ENCODE assay signal across 11 cellular contexts in genomic region chr10:95785317-95785716, GRCh38. TPM values are rescaled to one million over a fixed set of nuclear protein-coding genes. Genes with fewer than 3 reads are reported as not detected.
DNase-seq lines count a peak whose midpoint lies in the region; ATAC-seq and TF ChIP-seq lines count a peak whose summit lies in the region.
"Had no signal": no experiment of that assay in that cellular context is flagged by ENCODE, and none has a peak within 500 bp of the region (broad histone marks: within the 10 kb centered on the region; RNA-seq: fewer than 3 reads in every experiment).

No MANE protein-coding gene starts in this region.

- no peak overlapping the region for H2AFZ ChIP-seq in GM23338

- H3K27ac Mint-ChIP-seq in activated T-helper 1 cell treated with anti-CD3 and anti-CD28 coated beads, Interleukin-12 subunit alpha, Interleukin-12 subunit beta, Interleukin-2, Interleukin-4 antibody, amounts not matched to agents 30 ng/mL and 10 ng/mL and 1 ng/mL, durations not matched to agents 14 hours and 24 hours and 36 hours, result peak overlapping the region; percentile 79
- no peak overlapping the region for H3K27ac Mint-ChIP-seq in GM23338

- H3K4me2 ChIP-seq in GM23338, result no peak overlapping the region

- no peaks in the 10 kb centered on the region for H3K9me3 ChIP-seq in adrenal gland (replicated peaks in 1 of 3)

- TF ChIP-seq CTCF in GM23338 (conservative IDR thresholded peaks at IDR 0.05; ENCODE audit: low read depth in 2 of 2) (no peak), GM10248 (IDR thresholded peaks at IDR 0.05; ENCODE audit: control extremely low read depth, extremely low read depth, low read depth, missing control alignments) (no peak), adrenal gland (IDR thresholded peaks at IDR 0.05) (no peak)

- H3K4me3 ChIP-seq in GM23338 (no peak overlapping the region), adrenal gland (no peak overlapping the region)

- TF ChIP-seq POLR2A in GM15510 (IDR thresholded peaks at IDR 0.05; ENCODE audit: borderline replicate concordance, extremely low read depth, insufficient read length) (peak; percentile 6), adrenal gland (IDR thresholded peaks at IDR 0.05) (no peak)

- intact Hi-C loops in activated T-helper 1 cell treated with anti-CD3 and anti-CD28 coated beads, Interleukin-12 subunit alpha, Interleukin-12 subunit beta, Interleukin-2, Interleukin-4 antibody, amounts not matched to agents 30 ng/mL and 10 ng/mL and 1 ng/mL, durations not matched to agents 14 hours and 24 hours and 36 hours (cut with micrococcal nuclease), result no loop called here
- intact Hi-C loops in adrenal gland (cut with DNase I), result no loop called here

- H3K4me1 ChIP-seq in GM23338 (ENCODE audit: insufficient read depth), result no peaks in the 10 kb centered on the region; the same call in 1 of the 2 replicates
- peaks cover 0 to 12% of the 10 kb centered on the region in 2 donors for H3K4me1 ChIP-seq in adrenal gland (replicated peaks in 1 of 2)

- POLR2A ChIA-PET in GM10248 (lab: Yijun Ruan, JAX), result interaction anchor here (1.3 to 5.9 kb wide), 4 partner anchors 25 to 53 kb away, joined by 6 to 47 read pairs (median 12); partner anchors contain the start of gene ENTPD1

- peaks cover 12% of the 10 kb centered on the region for H3K36me3 Mint-ChIP-seq in activated T-helper 1 cell treated with anti-CD3 and anti-CD28 coated beads, Interleukin-12 subunit alpha, Interleukin-12 subunit beta, Interleukin-2, Interleukin-4 antibody, amounts not matched to agents 30 ng/mL and 10 ng/mL and 1 ng/mL, durations not matched to agents 14 hours and 24 hours and 36 hours (ENCODE audit: low read depth)
- no peaks in the 10 kb centered on the region for H3K36me3 Mint-ChIP-seq in GM23338 (ENCODE audit: low read depth)

- no peak for DNase-seq in activated T-helper 1 cell treated with anti-CD3 and anti-CD28 coated beads, Interleukin-12 subunit alpha, Interleukin-12 subunit beta, Interleukin-2, Interleukin-4 antibody, amounts not matched to agents 30 ng/mL and 10 ng/mL and 1 ng/mL, durations not matched to agents 14 hours and 24 hours and 36 hours (ENCODE audit: low spot score)
- DNase-seq in GM23338 (ENCODE audit: low spot score), result no peak
- no peak for DNase-seq in GM10248 (ENCODE audit: extremely low spot score)
- no peak for DNase-seq in dedifferentiated amniotic fluid mesenchymal stem cell (ENCODE audit: extremely low spot score)
- DNase-seq in adrenal gland, result no peak
- DNase-seq: anterior cingulate cortex; NCI-H524 treated with DMSO at 0.1 percent for 48 hours; stimulated activated naive CD4-positive, alpha-beta T cell had no signal

- H3K4me1 Mint-ChIP-seq in activated T-helper 1 cell treated with anti-CD3 and anti-CD28 coated beads, Interleukin-12 subunit alpha, Interleukin-12 subunit beta, Interleukin-2, Interleukin-4 antibody, amounts not matched to agents 30 ng/mL and 10 ng/mL and 1 ng/mL, durations not matched to agents 14 hours and 24 hours and 36 hours (ENCODE audit: low read depth), result peaks cover 82% of the 10 kb centered on the region
- H3K4me1 Mint-ChIP-seq in GM23338, result no peaks in the 10 kb centered on the region

- H3F3A ChIP-seq in GM23338 (replicated peaks; ENCODE audit: low read depth), result no peaks in the 10 kb centered on the region

- peak overlapping the region; percentile 13 for H3K4me3 Mint-ChIP-seq in activated T-helper 1 cell treated with anti-CD3 and anti-CD28 coated beads, Interleukin-12 subunit alpha, Interleukin-12 subunit beta, Interleukin-2, Interleukin-4 antibody, amounts not matched to agents 30 ng/mL and 10 ng/mL and 1 ng/mL, durations not matched to agents 14 hours and 24 hours and 36 hours
- no peak overlapping the region for H3K4me3 Mint-ChIP-seq in GM23338

- WGBS in adrenal gland, 4 donors, result 81 to 94% (median 90%) methylated on average over 1 of the region's 1 CpG

- H3K36me3 ChIP-seq in GM23338 (ENCODE audit: insufficient read depth), result no peaks in the 10 kb centered on the region
- no peaks in the 10 kb centered on the region for H3K36me3 ChIP-seq in adrenal gland (replicated peaks in 1 of 2)

- H3K9me2 ChIP-seq in GM23338 (ENCODE audit: insufficient read depth), result no peaks in the 10 kb centered on the region

- no peaks in the 10 kb centered on the region for H4K20me1 ChIP-seq in GM23338 (replicated peaks; ENCODE audit: insufficient read depth)

- H3K27ac ChIP-seq in GM23338 (ENCODE audit: low read depth) (no peak overlapping the region), adrenal gland (no peak overlapping the region)

- ATAC-seq in GM19455 (IDR thresholded peaks at IDR 0.05; ENCODE audit: unreplicated experiment), result peak; percentile 45
- ATAC-seq in HG02943 (IDR thresholded peaks at IDR 0.05; ENCODE audit: low read depth, unreplicated experiment), result peak; percentile 41
- ATAC-seq in GM23338, result no peak

- H3K79me2 ChIP-seq in GM23338 (replicated peaks; ENCODE audit: insufficient read depth), result no peaks in the 10 kb centered on the region

- H3K9me3 Mint-ChIP-seq in activated T-helper 1 cell treated with anti-CD3 and anti-CD28 coated beads, Interleukin-12 subunit alpha, Interleukin-12 subunit beta, Interleukin-2, Interleukin-4 antibody, amounts not matched to agents 30 ng/mL and 10 ng/mL and 1 ng/mL, durations not matched to agents 14 hours and 24 hours and 36 hours, result peaks cover 3% of the 10 kb centered on the region
- no peaks in the 10 kb centered on the region for H3K9me3 Mint-ChIP-seq in GM23338

- H3K27me3 Mint-ChIP-seq in activated T-helper 1 cell treated with anti-CD3 and anti-CD28 coated beads, Interleukin-12 subunit alpha, Interleukin-12 subunit beta, Interleukin-2, Interleukin-4 antibody, amounts not matched to agents 30 ng/mL and 10 ng/mL and 1 ng/mL, durations not matched to agents 14 hours and 24 hours and 36 hours (ENCODE audit: insufficient read depth), result no peaks in the 10 kb centered on the region
- H3K27me3 Mint-ChIP-seq in GM23338 (ENCODE audit: insufficient read depth, low read depth, poor library complexity), result no peaks in the 10 kb centered on the region

- CTCF ChIA-PET in GM10248 (lab: Yijun Ruan, JAX), result interaction anchor here (1.1 to 6.2 kb wide), 15 partner anchors 11 to 91 kb away, joined by 3 to 82 read pairs (median 5); partner anchors contain the start of genes ENTPD1 and TCTN3

- no peaks in the 10 kb centered on the region for H3K27me3 ChIP-seq in GM23338 (ENCODE audit: insufficient read depth)
- no peaks in the 10 kb centered on the region for H3K27me3 ChIP-seq in adrenal gland

TF ChIP-seq in GM23338, 12 proteins besides CTCF, POLR2A, EP300 and RAD21:
- TF ChIP-seq CREB1 (CRISPR knock-in tag; IDR thresholded peaks at IDR 0.05; ENCODE audit: low read depth) (no peak), STAT1 (IDR thresholded peaks at IDR 0.05; ENCODE audit: unreplicated experiment) (no peak), JUNB (IDR thresholded peaks at IDR 0.05; ENCODE audit: unreplicated experiment) (no peak), EZH2 (IDR thresholded peaks at IDR 0.05; ENCODE audit: low read depth, unreplicated experiment) (no peak)

RNA-seq across cellular contexts. Expression of gene ENTPD1, which starts 29.4 kb away (rescaled TPM):
- total RNA-seq in activated T-helper 1 cell treated with anti-CD3 and anti-CD28 coated beads, Interleukin-12 subunit alpha, Interleukin-12 subunit beta, Interleukin-2, Interleukin-4 antibody, amounts not matched to agents 30 ng/mL and 10 ng/mL and 1 ng/mL, durations not matched to agents 14 hours and 24 hours and 36 hours, result 25.8 and 26.3 TPM in 2 replicates
- total RNA-seq in GM23338 (2014; rRNA removed; shearing (Covaris generic)), result 2.0 and 2.3 TPM in 2 replicates
- polyA plus RNA-seq in GM23338 (2016; fragmentation: Nextera tagmentation; extraction: Ambion mirVana) (2.5 and 3.6 TPM in 2 replicates), adrenal gland (10 to 100 TPM in 1 of 3 donors, 1 to 10 TPM in 2; 4.5 to 12.6 (median 8.0) TPM)
- 10 to 100 TPM; 13.7 to 26.4 (median 20.3) TPM for total RNA-seq in adrenal gland
